Comparison of ENCODE assay signal across 8 cellular contexts in genomic region chr1:220775238-220775853, GRCh38. TPM values are rescaled to one million over a fixed set of nuclear protein-coding genes. Genes with fewer than 3 reads are reported as not detected.
DNase-seq lines count a peak whose midpoint lies in the region; ATAC-seq and TF ChIP-seq lines count a peak whose summit lies in the region.

No MANE protein-coding gene starts in this region.

- TF ChIP-seq POLR2A in suprapubic skin (IDR thresholded peaks at IDR 0.05), result no peak

- TF ChIP-seq CTCF in 22Rv1 (IDR thresholded peaks at IDR 0.05) (peak; percentile 99), GM12801 (IDR thresholded peaks at IDR 0.05; ENCODE audit: extremely low read depth, insufficient read length) (peak; percentile 40), OCI-LY3 (IDR thresholded peaks at IDR 0.05; ENCODE audit: low read depth, low read length) (peak; percentile 97), suprapubic skin (IDR thresholded peaks at IDR 0.05) (peak; percentile 54 to 73)

- ATAC-seq in GM19395 (IDR thresholded peaks at IDR 0.05; ENCODE audit: unreplicated experiment), result no peak

- peak; percentile 50 for DNase-seq in astrocyte of the hippocampus (ENCODE audit: low read depth, low spot score)
- DNase-seq in kidney tubule cell (ENCODE audit: low spot score), result peak; percentile 38
- no peak for DNase-seq in suprapubic skin (ENCODE audit: low spot score in 2 of 2)
- no peak for DNase-seq in GDM1 (lab: John Stamatoyannopoulos, UW)

- H3K9ac ChIP-seq in OCI-LY3 (ENCODE audit: low read length), result no peak overlapping the region

- no peak for TF ChIP-seq EP300 in suprapubic skin (IDR thresholded peaks at IDR 0.05)

- WGBS in suprapubic skin, result 45% methylated on average over 8 of the region's 8 CpGs

- H3K36me3 ChIP-seq in OCI-LY3 (replicated peaks; ENCODE audit: low read depth, low read length) (no peaks in the 10 kb centered on the region), suprapubic skin (no peaks in the 10 kb centered on the region)

- H2AFZ ChIP-seq in OCI-LY3 (ENCODE audit: low read depth, low read length), result peak overlapping the region; percentile 69

- H3K9me3 ChIP-seq in OCI-LY3 (ENCODE audit: insufficient read depth, low read length), result no peaks in the 10 kb centered on the region
- H3K9me3 ChIP-seq in suprapubic skin, result no peaks in the 10 kb centered on the region

- H3K4me3 ChIP-seq in OCI-LY3 (ENCODE audit: low read length), result 0 out of 2 replicates have a peak overlapping the region, but pooled peaks have one; percentile 8
- no peak overlapping the region for H3K4me3 ChIP-seq in suprapubic skin

- H3K27me3 ChIP-seq in OCI-LY3 (ENCODE audit: low read depth, low read length) (peaks cover 3% of the 10 kb centered on the region; the same call in 1 of the 2 replicates), suprapubic skin (no peaks in the 10 kb centered on the region)

- H3K4me2 ChIP-seq in OCI-LY3 (ENCODE audit: low read length), result peak overlapping the region; percentile 35

- no peaks in the 10 kb centered on the region for H3K79me2 ChIP-seq in OCI-LY3 (ENCODE audit: low read length)

- H3K27ac ChIP-seq in 22Rv1 (no peak overlapping the region), OCI-LY3 (ENCODE audit: low read length) (no peak overlapping the region), suprapubic skin (no peak overlapping the region)

- peaks cover 2% of the 10 kb centered on the region; the same call in 1 of the 2 replicates for H3K4me1 ChIP-seq in OCI-LY3 (ENCODE audit: low read length)
- peaks cover 4% of the 10 kb centered on the region for H3K4me1 ChIP-seq in suprapubic skin

- no peaks in the 10 kb centered on the region for H4K20me1 ChIP-seq in OCI-LY3 (ENCODE audit: insufficient read depth, low read length)

RNA-seq across cellular contexts. Expression of gene MTARC1, which starts 11.4 kb away (rescaled TPM):
- 10 to 100 TPM in 1 of 4 donors, 1 to 10 TPM in 3; 2.1 to 12.7 (median 7.5) TPM for total RNA-seq in suprapubic skin

RNA-seq across cellular contexts. Expression of gene MTARC2, which starts 27.2 kb away (rescaled TPM):
- 1 to 10 TPM; 3.4 to 5.3 (median 4.1) TPM for total RNA-seq in suprapubic skin

Comparison
In these comparisons a context has a peak if more than half of its experiments do, and no peak if none do; other contexts are left out.
1. CTCF ChIP-seq: peak in every context shown above with its lines; median percentile 99 in 22Rv1; 97 in OCI-LY3; 64 in suprapubic skin; 40 in GM12801.
2. DNase-seq: peak in astrocyte of the hippocampus (single experiment) and kidney tubule cell (single experiment); none in suprapubic skin (0 of 2) and GDM1 (single experiment).